Comparison of ENCODE assay signal across 18 cellular contexts in the genomic region with DNA sequence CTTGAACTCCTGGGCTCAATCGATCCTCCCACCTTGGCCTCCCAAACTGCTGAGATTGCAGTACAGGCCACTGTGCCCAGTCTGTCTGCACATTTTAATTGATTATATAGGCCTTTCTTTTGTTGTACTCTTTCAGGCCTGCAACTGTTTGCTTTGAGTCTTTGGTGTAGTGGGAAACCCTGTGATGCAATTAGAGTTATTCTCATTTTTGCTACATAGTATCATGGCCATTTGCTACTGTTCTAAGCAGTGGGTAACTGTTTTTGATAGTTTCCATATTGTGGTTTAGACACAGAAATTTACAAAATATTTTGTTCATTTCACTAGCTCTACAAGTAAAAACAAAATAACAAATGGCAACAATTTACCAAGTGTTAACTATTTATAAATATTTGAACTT. TPM values are rescaled to one million over a fixed set of nuclear protein-coding genes. Genes with fewer than 3 reads are reported as not detected.
A peak's percentile ranks its signal among the peaks of the same experiment; 100 is the strongest.
DNase-seq lines count a peak whose midpoint lies in the region; ATAC-seq and TF ChIP-seq lines count a peak whose summit lies in the region.
"Had no signal": no experiment of that assay in that cellular context is flagged by ENCODE, and none has a peak within 500 bp of the region (broad histone marks: within the 10 kb centered on the region; RNA-seq: fewer than 3 reads in every experiment).

No MANE protein-coding gene starts in this region.

- H3K79me2 ChIP-seq in DND-41 (ENCODE audit: insufficient read depth, low read length), result peaks cover 17% of the 10 kb centered on the region

- H2BK20ac ChIP-seq in IMR-90 (ENCODE audit: low read depth, low read length), result no peak overlapping the region

- CTCF ChIA-PET in IMR-90 (lab: Yijun Ruan, JAX), result no interaction called here

- H3K27me3 ChIP-seq in DND-41 (ENCODE audit: insufficient read depth, low read length, poor library complexity) (no peaks in the 10 kb centered on the region), IMR-90 (ENCODE audit: control insufficient read depth, insufficient read depth, low read length) (no peaks in the 10 kb centered on the region)

- TF ChIP-seq POLR2A in IMR-90 (IDR thresholded peaks at IDR 0.05; ENCODE audit: low read depth, low read length), result no peak

- H3K4me3 ChIP-seq in DND-41 (ENCODE audit: low read depth in 1 of 2, low read length in 2 of 2), result no peak overlapping the region
- no peak overlapping the region for H3K4me3 ChIP-seq in IMR-90 (ENCODE audit: insufficient read depth, low read depth, low read length)
- H3K4me3 ChIP-seq: K562 had no signal

- no peak overlapping the region for H3K14ac ChIP-seq in IMR-90 (replicated peaks; ENCODE audit: low read depth, low read length)

- H4K20me1 ChIP-seq in DND-41 (ENCODE audit: insufficient read depth, low read length), result no peaks in the 10 kb centered on the region
- no peaks in the 10 kb centered on the region for H4K20me1 ChIP-seq in IMR-90 (ENCODE audit: insufficient read depth, low read length)

- no peak overlapping the region for H4K91ac ChIP-seq in IMR-90 (ENCODE audit: insufficient read depth, low read depth, low read length)

- WGBS in IMR-90 (ENCODE audit: extremely low coverage in 2 of 2, insufficient read length in 1 of 2), 2 experiments, result no CpG with 5 or more reads among the region's 1 CpG

- DNase-seq in DND-41 (no peak), IMR-90 (no peak), fibroblast of peridontal ligament (ENCODE audit: extremely low read depth) (peak; percentile 24), GF-D8 (lab: John Stamatoyannopoulos, UW) (no peak), NCI-H1092 treated with DMSO at 0.1 percent for 48 hours (lab: John Stamatoyannopoulos, UW) (no peak), Right ventricle myocardium inferior (ENCODE audit: missing footprints) (no peak)
- DNase-seq: ACHN; AML-193; Caco-2; CD4-positive, alpha-beta T cell; DMS79; H9 had no signal

- no peak overlapping the region for H2AK5ac ChIP-seq in IMR-90 (ENCODE audit: low read depth, low read length)

- H2BK15ac ChIP-seq in IMR-90 (ENCODE audit: low read depth, low read length), result no peak overlapping the region

- H3K36me3 ChIP-seq in DND-41 (ENCODE audit: insufficient read depth, low read length), result no peaks in the 10 kb centered on the region
- H3K36me3 ChIP-seq in IMR-90 (ENCODE audit: control insufficient read depth, insufficient read depth, low read length), result no peaks in the 10 kb centered on the region

- intact Hi-C loops in IMR-90 (cut with micrococcal nuclease) (loop anchor here (10.0 kb wide), 1 partner anchor 127 kb away; a partner anchor contains a TSS), Right ventricle myocardium inferior (cut with DNase I) (no loop called here)

- TF ChIP-seq RAD21 in IMR-90 (IDR thresholded peaks at IDR 0.05; ENCODE audit: low read length), result no peak

- H3K9me3 ChIP-seq in DND-41 (ENCODE audit: insufficient read depth, low read length, severe bottlenecking) (no peaks in the 10 kb centered on the region), IMR-90 (ENCODE audit: control insufficient read depth, insufficient read depth, low read length) (no peaks in the 10 kb centered on the region)
- H3K9me3 ChIP-seq: Caco-2 had no signal

- H3K79me1 ChIP-seq in IMR-90 (ENCODE audit: low read depth in 1 of 2, low read length in 2 of 2), result peaks cover 0 to 9% of the 10 kb centered on the region in 2 experiments; a peak in 3 of 4 replicates

- in situ Hi-C loops in IMR-90 (cut with MboI; ENCODE audit: low sequenced_read_pairs), result loop anchor here (10.0 kb wide), 1 partner anchor 47 kb away; a partner anchor contains a TSS

- no peaks in the 10 kb centered on the region for H3K9me1 ChIP-seq in IMR-90 (ENCODE audit: insufficient read depth, low read length)

- ATAC-seq in DND-41 (ENCODE audit: insufficient read depth, low read depth) (no peak), IMR-90 (ENCODE audit: low read depth) (peak; percentile 62), Right ventricle myocardium inferior (no peak)
- ATAC-seq: K562 had no signal

- H3K27ac ChIP-seq in DND-41 (ENCODE audit: low read length) (no peak overlapping the region), IMR-90 (ENCODE audit: insufficient read depth, low read length) (no peak overlapping the region)
- H3K27ac ChIP-seq: C4-2B, HL-60 had no signal

- H3K23ac ChIP-seq in IMR-90 (ENCODE audit: low read depth, low read length), result no peak overlapping the region

- peak overlapping the region; percentile 21; the same call in 1 of the 2 replicates for H3K9ac ChIP-seq in DND-41 (ENCODE audit: low read depth, low read length)
- H3K9ac ChIP-seq in IMR-90 (ENCODE audit: low read depth, low read length), result no peak overlapping the region

- H2AFZ ChIP-seq in DND-41 (ENCODE audit: low read depth, low read length) (no peak overlapping the region), IMR-90 (replicated peaks; ENCODE audit: low read length, poor library complexity) (no peak overlapping the region)

- no peak overlapping the region for H2BK120ac ChIP-seq in IMR-90 (ENCODE audit: low read depth, low read length)

- POLR2A ChIA-PET in IMR-90 (lab: Charles Lee; ENCODE audit: unreplicated experiment), result no interaction called here

- no peak overlapping the region for H2AK9ac ChIP-seq in IMR-90 (replicated peaks; ENCODE audit: low read depth, low read length, poor library complexity)

- H2BK5ac ChIP-seq in IMR-90 (ENCODE audit: low read depth, low read length, poor library complexity, severe bottlenecking), result no peak overlapping the region

- peaks cover 15% of the 10 kb centered on the region for H3K4me1 ChIP-seq in DND-41 (ENCODE audit: insufficient read depth, low read length)
- 0 out of 2 replicates have a peak, but pooled peaks cover 1% of the 10 kb centered on the region for H3K4me1 ChIP-seq in IMR-90 (ENCODE audit: control insufficient read depth, insufficient read depth, low read length)

- no peak overlapping the region for H3K18ac ChIP-seq in IMR-90 (ENCODE audit: low read depth, low read length)

- H4K8ac ChIP-seq in IMR-90 (ENCODE audit: low read depth in 2 of 2, low read length in 2 of 2), result no peak overlapping the region

- H3K56ac ChIP-seq in IMR-90 (ENCODE audit: extremely low read depth, insufficient read depth, low read length), result no peak overlapping the region

- TF ChIP-seq CTCF in DND-41 (IDR thresholded peaks at IDR 0.05; ENCODE audit: borderline replicate concordance, extremely low read depth, low read length, poor library complexity, severe bottlenecking) (no peak), IMR-90 (conservative IDR thresholded peaks at IDR 0.05; ENCODE audit: low read depth, low read length) (no peak)

- no peak overlapping the region for H3K4ac ChIP-seq in IMR-90 (ENCODE audit: low read depth, low read length)

- H3K4me2 ChIP-seq in DND-41 (ENCODE audit: insufficient read depth, low read length) (no peak overlapping the region), IMR-90 (ENCODE audit: low read depth, low read length) (no peak overlapping the region)

- H4K5ac ChIP-seq in IMR-90 (ENCODE audit: low read depth, low read length), result no peak overlapping the region

- dilution Hi-C loops in IMR-90 (cut with HindIII; ENCODE audit: low sequenced_read_pairs, unreplicated experiment), result no loop called here

- BruUV-seq in IMR-90 (replicated peaks; lab: Mats Ljungman, UMichigan), result no TSS peak

TF ChIP-seq in IMR-90, 13 proteins besides CTCF, POLR2A, EP300 and RAD21 (continues in another document):
- TF ChIP-seq FOS (IDR thresholded peaks at IDR 0.05; ENCODE audit: low read depth, low read length), result no peak
- no peak for TF ChIP-seq CHD1 (IDR thresholded peaks at IDR 0.05; ENCODE audit: low read depth, low read length)
- TF ChIP-seq CEBPB (IDR thresholded peaks at IDR 0.05; ENCODE audit: low read depth, low read length), result no peak
- no peak for TF ChIP-seq NFE2L2 (IDR thresholded peaks at IDR 0.05; ENCODE audit: low read depth, low read length)
- TF ChIP-seq SMC3 (IDR thresholded peaks at IDR 0.05; ENCODE audit: low read depth, low read length), result no peak
- TF ChIP-seq MXI1 (IDR thresholded peaks at IDR 0.05; ENCODE audit: borderline replicate concordance, low read depth, low read length), result no peak
- TF ChIP-seq, protein P1, sequence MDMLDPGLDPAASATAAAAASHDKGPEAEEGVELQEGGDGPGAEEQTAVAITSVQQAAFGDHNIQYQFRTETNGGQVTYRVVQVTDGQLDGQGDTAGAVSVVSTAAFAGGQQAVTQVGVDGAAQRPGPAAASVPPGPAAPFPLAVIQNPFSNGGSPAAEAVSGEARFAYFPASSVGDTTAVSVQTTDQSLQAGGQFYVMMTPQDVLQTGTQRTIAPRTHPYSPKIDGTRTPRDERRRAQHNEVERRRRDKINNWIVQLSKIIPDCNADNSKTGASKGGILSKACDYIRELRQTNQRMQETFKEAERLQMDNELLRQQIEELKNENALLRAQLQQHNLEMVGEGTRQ (IDR thresholded peaks at IDR 0.05; ENCODE audit: low read depth, low read length), result no peak
- TF ChIP-seq MAFK (IDR thresholded peaks at IDR 0.05; ENCODE audit: low read depth, low read length), result no peak
- no peak for TF ChIP-seq RFX5 (IDR thresholded peaks at IDR 0.05; ENCODE audit: low read depth, low read length)
- TF ChIP-seq MAZ (IDR thresholded peaks at IDR 0.05; ENCODE audit: borderline replicate concordance, low read depth, low read length), result no peak

RNA-seq across cellular contexts. Expression of a gene that starts 6.3 kb away (rescaled TPM):
- total RNA-seq in IMR-90 (2012; rRNA removed) (4,476 and 5,195 TPM in 2 replicates), Right ventricle myocardium inferior (510 TPM)
- polyA plus RNA-seq in IMR-90 (2012; rRNA removed), result 4,221 and 4,665 TPM in 2 replicates
- polyA plus RNA-seq in IMR-90 (2012; cell fraction: cytosol; rRNA removed), result 3,130 and 3,490 TPM in 2 replicates
- 1,066 and 1,464 TPM in 2 replicates for polyA plus RNA-seq in IMR-90 (2012; cell fraction: nucleus; rRNA removed; ENCODE audit: low replicate concordance)

RNA-seq across cellular contexts. Expression of a gene that starts 26.8 kb away (rescaled TPM):
- total RNA-seq in IMR-90 (2012; rRNA removed) (18.1 and 33.0 TPM in 2 replicates), Right ventricle myocardium inferior (26.3 TPM)
- 44.6 and 46.3 TPM in 2 replicates for polyA plus RNA-seq in IMR-90 (2012; rRNA removed)
- 14.6 and 27.3 TPM in 2 replicates for polyA plus RNA-seq in IMR-90 (2012; cell fraction: cytosol; rRNA removed)
- 151 and 243 TPM in 2 replicates for polyA plus RNA-seq in IMR-90 (2012; cell fraction: nucleus; rRNA removed; ENCODE audit: low replicate concordance)

RNA-seq across cellular contexts. Expression of a gene that starts 42.9 kb away (rescaled TPM):
- total RNA-seq in IMR-90 (2012; rRNA removed) (under 0.01 TPM in 2 replicates), Right ventricle myocardium inferior (0.87 TPM)
- 0.01 and 0.07 TPM in 2 replicates for polyA plus RNA-seq in IMR-90 (2012; rRNA removed)
- 0.01 and 0.05 TPM in 2 replicates for polyA plus RNA-seq in IMR-90 (2012; cell fraction: cytosol; rRNA removed)
- 0.08 and 0.25 TPM in 2 replicates for polyA plus RNA-seq in IMR-90 (2012; cell fraction: nucleus; rRNA removed; ENCODE audit: low replicate concordance)
- total RNA-seq: A172, HT1080 had no signal
- polyA plus RNA-seq: BJ had no signal

RNA-seq across cellular contexts. Expression of a gene that starts 51.4 kb away (rescaled TPM):
- total RNA-seq in IMR-90 (2012; rRNA removed), result 2,389 and 2,832 TPM in 2 replicates
- 2,096 and 2,105 TPM in 2 replicates for polyA plus RNA-seq in IMR-90 (2012; rRNA removed)
- 1,171 and 1,948 TPM in 2 replicates for polyA plus RNA-seq in IMR-90 (2012; cell fraction: cytosol; rRNA removed)
- polyA plus RNA-seq in IMR-90 (2012; cell fraction: nucleus; rRNA removed; ENCODE audit: low replicate concordance), result 888 and 932 TPM in 2 replicates
- total RNA-seq in Right ventricle myocardium inferior, result 135 TPM
